ENCODE assay signal across 20 cellular contexts in the genomic region with DNA sequence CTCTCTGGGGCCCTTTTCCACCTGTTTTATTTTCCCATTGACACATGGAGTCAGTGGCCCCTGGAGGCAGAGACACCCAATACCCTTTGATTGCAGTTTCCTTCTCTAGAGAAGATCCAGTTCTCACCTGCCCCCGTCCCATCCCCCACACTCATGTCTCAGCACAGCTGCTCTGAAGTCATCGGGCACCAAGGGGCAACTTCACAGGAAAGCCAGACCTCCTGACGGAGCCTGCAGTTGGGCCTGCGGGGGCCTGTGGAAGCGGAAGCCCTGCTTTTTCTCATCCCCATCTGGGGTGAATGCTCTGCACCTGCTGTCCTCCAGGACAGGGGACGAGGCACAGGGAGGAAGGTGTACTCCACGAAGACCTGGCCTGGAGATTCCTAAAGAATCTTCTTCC.
"Had no signal": no experiment of that assay in that cellular context is flagged by ENCODE, and none has a peak within 500 bp of the region (broad histone marks: within the 10 kb centered on the region; RNA-seq: fewer than 3 reads in every experiment).

No MANE protein-coding gene starts in this region.

- ATAC-seq: activated CD8-positive, alpha-beta T cell treated with anti-CD3 and anti-CD28 coated beads, Interleukin-2, amount 10 ng/mL, durations not matched to agents 7 days and 5 days; activated T-cell treated with anti-CD3 and anti-CD28 coated beads, Interleukin-2, amount 50 U/mL, for 72 hours; esophagus mucosa; heart right ventricle; left ventricle myocardium superior; naive thymus-derived CD4-positive, alpha-beta T cell; stimulated activated naive B cell treated with anti-CD40 and anti-IgM and Interleukin-4, amounts not matched to agents 10 μg/mL and 1 μg/mL and 100 μg/mL, for 72 hours; upper lobe of right lung had no signal

- H3K36me3 ChIP-seq: upper lobe of right lung had no signal

- H3K9me3 ChIP-seq: ascending aorta, heart right ventricle, mucosa of descending colon, spleen, upper lobe of right lung had no signal

- DNase-seq: activated CD4-positive, alpha-beta T cell treated with anti-CD3 and anti-CD28 coated beads, Interleukin-2, amount 10 ng/mL, durations not matched to agents 24 days and 14 days; activated CD8-positive, alpha-beta memory T cell treated with anti-CD3 and anti-CD28 coated beads, Interleukin-2, amount 50 U/mL, for 4 hours; activated CD8-positive, alpha-beta T cell treated with anti-CD3 and anti-CD28 coated beads, Interleukin-2, amount 10 ng/mL, durations not matched to agents 7 days and 5 days; activated effector memory CD4-positive, alpha-beta T cell treated with anti-CD3 and anti-CD28 coated beads, Interleukin-2, amount 50 U/mL, for 16 hours; activated T-cell treated with anti-CD3 and anti-CD28 coated beads, Interleukin-2, amount 50 U/mL, for 72 hours; cerebellar nuclear complex; cortex of kidney; effector CD4-positive, alpha-beta T cell; heart right ventricle; kidney glomerular epithelial cell; left ventricle myocardium superior; mucosa of descending colon; naive thymus-derived CD4-positive, alpha-beta T cell; spleen; stimulated activated CD4-positive, alpha-beta T cell treated with anti-CD3 and anti-CD28 coated beads, Interleukin-4, amount 100 ng/mL, for 4 hours; stimulated activated naive B cell treated with anti-CD40 and anti-IgM and Interleukin-4, amounts not matched to agents 10 μg/mL and 1 μg/mL and 100 μg/mL, for 72 hours; upper lobe of right lung had no signal

- H3K27ac ChIP-seq: heart right ventricle, parathyroid adenoma, spleen, upper lobe of right lung had no signal

- H3K27me3 ChIP-seq: ascending aorta, heart right ventricle, spleen, upper lobe of right lung had no signal

- H3K4me3 ChIP-seq: ascending aorta, heart right ventricle, mucosa of descending colon, spleen, upper lobe of right lung had no signal

- H3K4me1 ChIP-seq: parathyroid adenoma had no signal
